Comparison of ENCODE assay signal across 8 cellular contexts in genomic region chr12:68451261-68452091, GRCh38.
DNase-seq lines count a peak whose midpoint lies in the region; ATAC-seq and TF ChIP-seq lines count a peak whose summit lies in the region.

No MANE protein-coding gene starts in this region.

- H4K20me1 ChIP-seq in fibroblast of lung (ENCODE audit: control insufficient read depth, extremely low read depth, insufficient read depth, low read length): no peaks in the 10 kb centered on the region

- H3K27me3 ChIP-seq in GM06990 (replicated peaks; ENCODE audit: control insufficient read depth, insufficient read depth, low read length) (no peaks in the 10 kb centered on the region), fibroblast of lung (ENCODE audit: control insufficient read depth, insufficient read depth, low read length) (no peaks in the 10 kb centered on the region), rectal smooth muscle tissue (ENCODE audit: control insufficient read depth, insufficient read depth, low read length) (no peaks in the 10 kb centered on the region)

- no peaks in the 10 kb centered on the region for H3K79me2 ChIP-seq in fibroblast of lung (ENCODE audit: control insufficient read depth, insufficient read depth, low read length)

- H3K9me3 ChIP-seq in fibroblast of lung (ENCODE audit: control insufficient read depth, insufficient read depth, low read depth, low read length): no peaks in the 10 kb centered on the region

- no peak for TF ChIP-seq CTCF in GM06990 (IDR thresholded peaks at IDR 0.05; ENCODE audit: insufficient read depth, low read length, poor library complexity, severe bottlenecking)
- no peak for TF ChIP-seq CTCF in fibroblast of lung (conservative IDR thresholded peaks at IDR 0.05 in 1 of 2, IDR thresholded peaks at IDR 0.05 in 1 of 2; ENCODE audit: low read depth in 1 of 2, low read length in 2 of 2)

- peak; percentile 66 for DNase-seq in GM06990 (ENCODE audit: extremely low read depth, insufficient read length)
- peak; percentile 3 to 22 for DNase-seq in activated CD4-positive, alpha-beta T cell treated with anti-CD3 and anti-CD28 coated beads for 4 hours
- DNase-seq in fibroblast of lung (ENCODE audit: low read depth in 2 of 2): peak; percentile 93 to 96
- DNase-seq in iPS-NIHi11 (ENCODE audit: low spot score): no peak
- no peak for DNase-seq in COLO829 (ENCODE audit: low spot score)

- no peak overlapping the region for H2AFZ ChIP-seq in fibroblast of lung (ENCODE audit: low read length)

- ATAC-seq in GM21367 (IDR thresholded peaks at IDR 0.05; ENCODE audit: unreplicated experiment): peak; percentile 49
- peak; percentile 60 for ATAC-seq in HG03575 (IDR thresholded peaks at IDR 0.05; ENCODE audit: extremely low read depth, insufficient number of reproducible peaks, low FRiP score, unreplicated experiment)

- peak overlapping the region; percentile 56 for H3K4me2 ChIP-seq in fibroblast of lung (ENCODE audit: extremely low read depth, insufficient read depth, low read length)

- no peaks in the 10 kb centered on the region for H3K36me3 ChIP-seq in GM06990 (ENCODE audit: control insufficient read depth, insufficient read depth, low read length)
- H3K36me3 ChIP-seq in fibroblast of lung (ENCODE audit: control insufficient read depth, insufficient read depth, low read length): no peaks in the 10 kb centered on the region
- H3K36me3 ChIP-seq in rectal smooth muscle tissue (ENCODE audit: control insufficient read depth, insufficient read depth, low read length): no peaks in the 10 kb centered on the region

- H3K9ac ChIP-seq in fibroblast of lung (ENCODE audit: insufficient read depth, low read length): no peak overlapping the region
- no peak overlapping the region for H3K9ac ChIP-seq in rectal smooth muscle tissue (ENCODE audit: low read length)

- H3K4me3 ChIP-seq in GM06990 (replicated peaks; ENCODE audit: low read depth, low read length): peak overlapping the region; percentile 61
- H3K4me3 ChIP-seq in fibroblast of lung (replicated peaks in 1 of 4; ENCODE audit: control extremely low read depth in 1 of 4, insufficient read depth in 1 of 4, low read depth in 3 of 4, low read length in 4 of 4): peak overlapping the region in 2 of 4 experiments; percentile 0 to 5
- H3K4me3 ChIP-seq in rectal smooth muscle tissue (ENCODE audit: low read length): peak overlapping the region; percentile 3

- H3K4me1 ChIP-seq in fibroblast of lung (ENCODE audit: control insufficient read depth, extremely low read depth, insufficient read depth, low read length): peaks cover 5% of the 10 kb centered on the region
- H3K4me1 ChIP-seq in rectal smooth muscle tissue (ENCODE audit: control insufficient read depth, insufficient read depth, low read length): peaks cover 11% of the 10 kb centered on the region

- H3K27ac ChIP-seq in fibroblast of lung (ENCODE audit: insufficient read depth, low read length) (peak overlapping the region; percentile 30), rectal smooth muscle tissue (ENCODE audit: low read depth, low read length) (peak overlapping the region; percentile 58)

Comparison
In these comparisons a context has a peak if more than half of its experiments do, and no peak if none do; other contexts are left out.
1. DNase-seq: peak in GM06990 (single experiment), activated CD4-positive, alpha-beta T cell treated with anti-CD3 and anti-CD28 coated beads for 4 hours (2 of 2) and fibroblast of lung (2 of 2); none in iPS-NIHi11 (single experiment) and COLO829 (single experiment).